Comparison of ENCODE assay signal across 1 cellular context in the genomic region with DNA sequence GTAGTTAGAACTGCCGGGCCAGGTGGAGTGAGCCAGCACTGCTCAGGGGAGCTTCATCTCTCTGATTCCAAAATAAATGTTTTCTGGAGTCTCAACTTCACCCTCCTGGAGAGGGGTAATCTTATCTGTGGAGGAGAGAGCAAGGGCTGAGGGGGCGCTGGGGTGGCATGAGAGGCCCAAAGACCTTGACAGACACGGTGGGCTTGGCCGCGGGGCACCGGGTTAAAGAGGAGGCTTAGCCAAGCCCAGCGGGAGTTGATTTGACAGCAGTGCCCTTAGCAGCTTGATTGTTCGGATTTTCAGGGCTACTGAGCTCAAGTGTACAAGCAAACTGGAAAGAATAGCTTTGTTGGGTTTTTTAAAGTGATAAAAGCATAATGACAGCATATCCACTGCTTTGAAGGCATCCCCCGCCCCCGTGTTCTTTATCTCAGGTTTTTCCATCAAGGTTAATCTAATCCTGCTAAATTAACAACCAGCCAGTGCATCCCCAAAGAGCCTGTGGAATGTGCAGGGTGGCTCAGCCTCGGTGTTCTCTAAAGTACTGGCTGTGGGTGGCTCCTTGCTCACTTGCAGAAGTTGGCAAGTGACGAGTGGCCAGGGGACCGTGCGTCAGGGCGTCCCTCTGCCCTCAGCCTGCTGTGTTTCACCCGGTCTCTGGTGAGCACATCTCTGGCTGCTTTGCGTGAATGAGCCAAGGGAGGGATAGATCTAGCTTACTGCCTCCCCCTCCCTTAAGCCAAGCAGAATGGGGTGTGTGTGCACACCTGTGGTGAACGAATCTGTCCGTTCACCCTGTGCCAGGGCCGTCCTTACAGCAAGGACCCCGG.
TF ChIP-seq lines count a peak whose summit lies in the region.

No MANE protein-coding gene starts in this region.

TF ChIP-seq in H1, 55 proteins besides CTCF, POLR2A, EP300 and RAD21:
- TF ChIP-seq, protein P1, sequence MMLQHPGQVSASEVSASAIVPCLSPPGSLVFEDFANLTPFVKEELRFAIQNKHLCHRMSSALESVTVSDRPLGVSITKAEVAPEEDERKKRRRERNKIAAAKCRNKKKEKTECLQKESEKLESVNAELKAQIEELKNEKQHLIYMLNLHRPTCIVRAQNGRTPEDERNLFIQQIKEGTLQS (IDR thresholded peaks at IDR 0.05; ENCODE audit: insufficient read depth, low read depth, low read length): no peak
- TF ChIP-seq CHD1 (IDR thresholded peaks at IDR 0.05; ENCODE audit: low read depth, low read length) (no peak), ASH2L (IDR thresholded peaks at IDR 0.05; ENCODE audit: low read length) (no peak), SIX5 (IDR thresholded peaks at IDR 0.05; ENCODE audit: low read depth, low read length) (no peak), NANOG (IDR thresholded peaks at IDR 0.05; ENCODE audit: insufficient read depth, low read depth, low read length, poor library complexity, severe bottlenecking) (no peak), RXRA (IDR thresholded peaks at IDR 0.05; ENCODE audit: insufficient read depth, low read depth, low read length) (no peak), CHD7 (IDR thresholded peaks at IDR 0.05; ENCODE audit: insufficient replicate concordance, low read length) (no peak), SIRT6 (IDR thresholded peaks at IDR 0.05; ENCODE audit: low read length) (no peak), SRF (IDR thresholded peaks at IDR 0.05; ENCODE audit: low read depth, low read length) (no peak), MAFK (IDR thresholded peaks at IDR 0.05; ENCODE audit: low read depth, low read length) (no peak), POU5F1 (IDR thresholded peaks at IDR 0.05; ENCODE audit: low read depth, low read length) (no peak), SIN3A (conservative IDR thresholded peaks at IDR 0.05 in 1 of 2, IDR thresholded peaks at IDR 0.05 in 1 of 2; ENCODE audit: low read depth in 1 of 2, low read length in 2 of 2) (no peak), JUND (IDR thresholded peaks at IDR 0.05; ENCODE audit: low read length) (no peak), EZH2 (IDR thresholded peaks at IDR 0.05; ENCODE audit: low read depth, low read length, severe bottlenecking) (no peak)
- TF ChIP-seq, protein P2, sequence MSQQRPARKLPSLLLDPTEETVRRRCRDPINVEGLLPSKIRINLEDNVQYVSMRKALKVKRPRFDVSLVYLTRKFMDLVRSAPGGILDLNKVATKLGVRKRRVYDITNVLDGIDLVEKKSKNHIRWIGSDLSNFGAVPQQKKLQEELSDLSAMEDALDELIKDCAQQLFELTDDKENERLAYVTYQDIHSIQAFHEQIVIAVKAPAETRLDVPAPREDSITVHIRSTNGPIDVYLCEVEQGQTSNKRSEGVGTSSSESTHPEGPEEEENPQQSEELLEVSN (IDR thresholded peaks at IDR 0.05): no peak
